24 cellular contexts compared by ENCODE assay signal in genomic region chr15:36275656-36276055, GRCh38.
"Had no signal": no experiment of that assay in that cellular context is flagged by ENCODE, and none has a peak within 500 bp of the region (broad histone marks: within the 10 kb centered on the region; RNA-seq: fewer than 3 reads in every experiment).

No MANE protein-coding gene starts in this region.

- H3K27me3 Mint-ChIP-seq: memory B cell; stimulated activated naive CD8-positive, alpha-beta T cell treated with anti-CD3 and anti-CD28 coated beads, Interleukin-15, Interleukin-2, amounts not matched to agents 100 ng/mL and 50 ng/mL, for 24 hours had no signal

- H3K4me1 ChIP-seq: left ventricle myocardium inferior, parathyroid adenoma, psoas muscle, right lobe of liver, suprapubic skin, tibial artery, upper lobe of right lung had no signal

- H3K4me3 ChIP-seq: hepatocyte, left ventricle myocardium inferior, lung, mucosa of descending colon, psoas muscle, right lobe of liver, smooth muscle cell, suprapubic skin, thoracic aorta, tibial artery, upper lobe of right lung had no signal

- DNase-seq: islet precursor cell; left ventricle myocardium inferior; midbrain; mucosa of descending colon; naive thymus-derived CD8-positive, alpha-beta T cell; occipital lobe; psoas muscle; right lobe of liver; stimulated activated CD4-positive, alpha-beta T cell treated with anti-CD3 and anti-CD28 coated beads, Interleukin-1b, Interleukin-23, amount 100 ng/mL, for 48 hours; stimulated activated CD4-positive, alpha-beta T cell treated with anti-CD3 and anti-CD28 coated beads, Interleukin-2, amount 100 ng/mL, for 48 hours; stimulated activated naive CD4-positive, alpha-beta T cell; tibial artery; trophoblast cell; upper lobe of right lung had no signal

- H3K27ac ChIP-seq: hepatocyte, left ventricle myocardium inferior, parathyroid adenoma, psoas muscle, right lobe of liver, suprapubic skin, thoracic aorta, tibial artery, upper lobe of right lung had no signal

- H3K36me3 Mint-ChIP-seq: memory B cell had no signal

- ATAC-seq: mucosa of descending colon; naive thymus-derived CD8-positive, alpha-beta T cell; psoas muscle; right lobe of liver; upper lobe of right lung had no signal

- H3K4me3 Mint-ChIP-seq: memory B cell; naive thymus-derived CD8-positive, alpha-beta T cell; nephron; neural crest cell; stimulated activated naive CD8-positive, alpha-beta T cell treated with anti-CD3 and anti-CD28 coated beads, Interleukin-15, Interleukin-2, amounts not matched to agents 100 ng/mL and 50 ng/mL, for 24 hours had no signal

- H3K27ac Mint-ChIP-seq: memory B cell; naive thymus-derived CD8-positive, alpha-beta T cell; nephron; stimulated activated naive CD8-positive, alpha-beta T cell treated with anti-CD3 and anti-CD28 coated beads, Interleukin-15, Interleukin-2, amounts not matched to agents 100 ng/mL and 50 ng/mL, for 24 hours had no signal

- H3K4me1 Mint-ChIP-seq: memory B cell; naive thymus-derived CD8-positive, alpha-beta T cell; nephron had no signal

- H3K27me3 ChIP-seq: right lobe of liver, suprapubic skin, tibial artery, upper lobe of right lung had no signal
